9 cellular contexts compared by ENCODE assay signal in genomic region chr16:11258553-11259287, GRCh38. TPM values are rescaled to one million over a fixed set of nuclear protein-coding genes. Genes with fewer than 3 reads are reported as not detected.
DNase-seq lines count a peak whose midpoint lies in the region; ATAC-seq and TF ChIP-seq lines count a peak whose summit lies in the region.
"Had no signal": no experiment of that assay in that cellular context is flagged by ENCODE, and none has a peak within 500 bp of the region (broad histone marks: within the 10 kb centered on the region; RNA-seq: fewer than 3 reads in every experiment).

No MANE protein-coding gene starts in this region.

- ATAC-seq in body of pancreas (no peak), GM18909 (IDR thresholded peaks at IDR 0.05; ENCODE audit: poor library complexity, unreplicated experiment) (no peak)

- H3K4me3 ChIP-seq in LNCaP clone FGC (ENCODE audit: low read depth, low read length) (no peak overlapping the region), body of pancreas (no peak overlapping the region)

- 37 to 48% methylated on average over 7 to 10 of the region's 10 CpGs for WGBS in body of pancreas, 2 donors

- H3K36me3 ChIP-seq in body of pancreas (replicated peaks in 1 of 2; ENCODE audit: insufficient read depth in 1 of 2, low read depth in 2 of 2): no peaks in the 10 kb centered on the region

- DNase-seq in Ammon's horn (ENCODE audit: low spot score) (peak; percentile 86), LNCaP clone FGC (ENCODE audit: low read depth) (peak; percentile 10), body of pancreas (peak; percentile 47 to 81 (median 72)), midbrain (lab: John Stamatoyannopoulos, UW) (peak; percentile 75), SW480 (ENCODE audit: low spot score) (no peak), T1000 (lab: John Stamatoyannopoulos, UW) (no peak), SW 1271 (lab: John Stamatoyannopoulos, UW) (no peak)
- DNase-seq: endodermal cell had no signal

- TF ChIP-seq POLR2A in body of pancreas (IDR thresholded peaks at IDR 0.05): no peak

- no peak for TF ChIP-seq CTCF in LNCaP clone FGC (IDR thresholded peaks at IDR 0.05; ENCODE audit: control insufficient read depth, extremely low read depth, insufficient read depth)
- peak in 1 of 7 experiments; percentile 2 for TF ChIP-seq CTCF in body of pancreas (IDR thresholded peaks at IDR 0.05)

- intact Hi-C loops in body of pancreas (cut with DNase I): no loop called here

- no peaks in the 10 kb centered on the region for H3K9me3 ChIP-seq in body of pancreas

- peaks cover 34% of the 10 kb centered on the region for H3K4me1 ChIP-seq in body of pancreas

- H3K27me3 ChIP-seq in body of pancreas: no peaks in the 10 kb centered on the region

- peak overlapping the region; percentile 32 to 75 (median 60) for H3K27ac ChIP-seq in body of pancreas

RNA-seq across cellular contexts. Expression of gene SOCS1, which starts 2.7 kb away (rescaled TPM):
- 1 to 10 TPM; 1.0 to 7.9 TPM for total RNA-seq in body of pancreas

RNA-seq across cellular contexts. Expression of gene TNP2, which starts 10.4 kb away (rescaled TPM):
- total RNA-seq in body of pancreas: not detected
- total RNA-seq: endodermal cell had no signal

RNA-seq across cellular contexts. Expression of gene PRM3, which starts 14.7 kb away (rescaled TPM):
- total RNA-seq in body of pancreas: not detected
- total RNA-seq: endodermal cell had no signal

RNA-seq across cellular contexts. Expression of gene PRM2, which starts 17.6 kb away (rescaled TPM):
- total RNA-seq in body of pancreas: not detected
- total RNA-seq: endodermal cell had no signal

RNA-seq across cellular contexts. Expression of gene PRM1, which starts 22.4 kb away (rescaled TPM):
- not detected for total RNA-seq in body of pancreas
- total RNA-seq: endodermal cell had no signal

Comparison
In these comparisons a context has a peak if more than half of its experiments do, and no peak if none do; other contexts are left out.
1. DNase-seq: peak in Ammon's horn (single experiment), LNCaP clone FGC (single experiment), body of pancreas (4 of 4) and midbrain (single experiment); none in SW480 (single experiment), T1000 (single experiment) and SW 1271 (0 of 2).